19 cellular contexts compared by ENCODE assay signal in the genomic region with DNA sequence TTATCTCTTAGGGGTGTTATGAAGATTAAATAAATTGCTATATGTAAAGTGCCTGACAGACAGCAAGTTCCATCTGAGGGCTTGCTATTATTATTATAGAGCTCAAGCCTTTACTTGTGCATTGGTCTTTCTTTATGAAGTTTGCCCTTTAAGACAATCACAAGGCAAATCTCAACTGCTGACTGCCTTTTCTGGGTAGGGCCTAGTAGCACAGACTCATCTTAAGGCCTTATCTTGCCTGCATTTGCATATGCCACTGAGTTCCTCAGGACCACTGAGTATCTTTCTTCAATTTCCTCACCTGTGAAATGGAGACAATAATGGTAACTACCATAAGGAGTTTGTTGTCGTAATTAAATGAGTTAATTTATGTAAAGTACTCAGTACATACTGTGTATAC.
DNase-seq lines count a peak whose midpoint lies in the region; ATAC-seq, FAIRE-seq and TF ChIP-seq lines count a peak whose summit lies in the region.
"Had no signal": no experiment of that assay in that cellular context is flagged by ENCODE, and none has a peak within 500 bp of the region (broad histone marks: within the 10 kb centered on the region; RNA-seq: fewer than 3 reads in every experiment).

No MANE protein-coding gene starts in this region.

- TF ChIP-seq POLR2A in K562 (conservative IDR thresholded peaks at IDR 0.05): no peak

- no peak for TF ChIP-seq CTCF in K562 (IDR thresholded peaks at IDR 0.05 in 2 of 3, conservative IDR thresholded peaks at IDR 0.05 in 1 of 3; ENCODE audit: insufficient read depth in 2 of 3, low read depth in 1 of 3, low read length in 3 of 3)

- H3K36me3 ChIP-seq in K562 (ENCODE audit: control insufficient read depth, insufficient read depth, low read length) (no peaks in the 10 kb centered on the region), trophoblast cell (ENCODE audit: control insufficient read depth in 1 of 2, insufficient read depth in 2 of 2, low read length in 2 of 2) (no peaks in the 10 kb centered on the region)
- H3K36me3 ChIP-seq: BLaER1 treated with 17β-estradiol and CSF1 and Interleukin-3, amounts not matched to agents 10 nM and 100 nM had no signal

- no peak overlapping the region for H3K4ac ChIP-seq in trophoblast cell (ENCODE audit: low read depth, low read length)

- BruUV-seq in K562 (replicated peaks; lab: Mats Ljungman, UMichigan): no TSS peak

- intact Hi-C loops in K562 (cut with micrococcal nuclease): no loop called here

- H3K14ac ChIP-seq in trophoblast cell (ENCODE audit: low read length): no peak overlapping the region

- H2BK120ac ChIP-seq in trophoblast cell (ENCODE audit: insufficient read depth, low read length, poor library complexity): no peak overlapping the region

- H3K79me2 ChIP-seq in K562 (ENCODE audit: control insufficient read depth, insufficient read depth, low read length) (no peaks in the 10 kb centered on the region), trophoblast cell (ENCODE audit: control insufficient read depth, insufficient read depth, low read length, poor library complexity) (no peaks in the 10 kb centered on the region)

- H3K9ac ChIP-seq in K562 (ENCODE audit: insufficient read depth in 1 of 2, low read depth in 2 of 2, low read length in 2 of 2) (no peak overlapping the region), trophoblast cell (ENCODE audit: low read length) (no peak overlapping the region)
- H3K9ac ChIP-seq: BLaER1 treated with 17β-estradiol and CSF1 and Interleukin-3, amounts not matched to agents 10 nM and 100 nM had no signal

- peak; percentile 60 for FAIRE-seq in K562 (lab: Jason Lieb, UNC)
- FAIRE-seq: A549, D721Med, G401.6, GM12891, GM19239 had no signal

- H4K12ac ChIP-seq in trophoblast cell (ENCODE audit: low read depth, low read length): no peak overlapping the region

- POLR2A ChIA-PET in K562 (lab: Yijun Ruan, JAX): interaction anchor here (0.7 kb wide), 1 partner anchor 32 kb away, joined by 3 read pairs; no protein-coding TSS in a partner anchor

- no peak overlapping the region for H2AK5ac ChIP-seq in trophoblast cell (ENCODE audit: low read length)

- WGBS in K562 (ENCODE audit: insufficient coverage, low coverage, missing lambda C conversion rate): 35% methylated on average over 1 of the region's 1 CpG
- WGBS in trophoblast cell (ENCODE audit: extremely low coverage, insufficient coverage, insufficient read length): no CpG with 5 or more reads among the region's 1 CpG

- H3K4me2 ChIP-seq in K562 (ENCODE audit: insufficient read depth, low read length) (no peak overlapping the region), trophoblast cell (ENCODE audit: low read length) (no peak overlapping the region)
- H3K4me2 ChIP-seq: A549; BLaER1 treated with 17β-estradiol and CSF1 and Interleukin-3, amounts not matched to agents 10 nM and 100 nM had no signal

- no peaks in the 10 kb centered on the region for H4K20me1 ChIP-seq in K562 (replicated peaks; ENCODE audit: control insufficient read depth, insufficient read depth, low read length)
- H4K20me1 ChIP-seq: BLaER1 treated with 17β-estradiol and CSF1 and Interleukin-3, amounts not matched to agents 10 nM and 100 nM had no signal

- H3K4me1 ChIP-seq in K562 (replicated peaks in 1 of 2; ENCODE audit: control insufficient read depth in 2 of 2, insufficient read depth in 2 of 2, low read length in 2 of 2) (peaks cover 0 to 5% of the 10 kb centered on the region in 2 experiments; a peak in 1 of 5 replicates), trophoblast cell (ENCODE audit: control insufficient read depth in 1 of 2, insufficient read depth in 2 of 2, low read length in 2 of 2) (no peaks in the 10 kb centered on the region)
- H3K4me1 ChIP-seq: A549; BLaER1 treated with 17β-estradiol and CSF1 and Interleukin-3, amounts not matched to agents 10 nM and 100 nM; Caco-2 had no signal

- H3K27ac ChIP-seq in K562 (ENCODE audit: extremely low read depth, low read depth, low read length) (no peak overlapping the region; the same call in 2 of the 3 replicates), trophoblast cell (ENCODE audit: low read depth, low read length) (no peak overlapping the region)
- H3K27ac ChIP-seq: 22Rv1; A549; BLaER1 treated with 17β-estradiol and CSF1 and Interleukin-3, amounts not matched to agents 10 nM and 100 nM; C4-2B had no signal

- H3K4me3 ChIP-seq in K562 (no peak overlapping the region), trophoblast cell (ENCODE audit: low read depth, low read length) (no peak overlapping the region)
- H3K4me3 ChIP-seq: A549; BLaER1 treated with 17β-estradiol and CSF1 and Interleukin-3, amounts not matched to agents 10 nM and 100 nM had no signal

- no peaks in the 10 kb centered on the region for H3K9me1 ChIP-seq in K562 (ENCODE audit: control insufficient read depth, insufficient read depth, low read length)

- ATAC-seq in K562: peak; percentile 53
- ATAC-seq in GM21737 (IDR thresholded peaks at IDR 0.05; ENCODE audit: unreplicated experiment): no peak
- ATAC-seq: A549; CD8-positive, alpha-beta T cell had no signal

- TF ChIP-seq RAD21 in K562 (CRISPR knock-in tag; conservative IDR thresholded peaks at IDR 0.05 in 1 of 2, IDR thresholded peaks at IDR 0.05 in 1 of 2): no peak

- H4K8ac ChIP-seq in trophoblast cell (ENCODE audit: low read depth, low read length): no peak overlapping the region

- no peak overlapping the region for H2BK12ac ChIP-seq in trophoblast cell (ENCODE audit: low read length)

- H3K23ac ChIP-seq in trophoblast cell (ENCODE audit: low read length): no peak overlapping the region

- H2BK5ac ChIP-seq in trophoblast cell (ENCODE audit: low read depth, low read length, poor library complexity): no peak overlapping the region

- H4K91ac ChIP-seq in trophoblast cell (ENCODE audit: low read depth, low read length): no peak overlapping the region

- DNase-seq in NCI-H69 (lab: John Stamatoyannopoulos, UW) (peak; percentile 41), K562 (ENCODE audit: extremely low read depth in 1 of 4, low spot score in 3 of 4) (no peak), trophoblast cell (peak; percentile 32 to 74), dermis blood vessel endothelial cell (no peak)
- DNase-seq: Caco-2; Calu3; CD4-positive, alpha-beta T cell; CD8-positive, alpha-beta T cell; DMS79 treated with DMSO at 0.1 percent for 48 hours; GF-D8 had no signal

- CTCF ChIA-PET in K562 (lab: Yijun Ruan, JAX; ENCODE audit: low intra/inter-chr PET ratio): no interaction called here

- no peak for TF ChIP-seq EP300 in K562 (IDR thresholded peaks at IDR 0.05; ENCODE audit: low read length)

- no peak overlapping the region for H3K18ac ChIP-seq in trophoblast cell (ENCODE audit: low read length)

- no peaks in the 10 kb centered on the region for H3K79me1 ChIP-seq in trophoblast cell (ENCODE audit: low read length)

- H3K27me3 ChIP-seq in K562 (ENCODE audit: control insufficient read depth in 2 of 2, insufficient read depth in 2 of 2, low read length in 2 of 2) (no peaks in the 10 kb centered on the region), trophoblast cell (ENCODE audit: insufficient read depth, low read length) (no peaks in the 10 kb centered on the region)
- H3K27me3 ChIP-seq: BLaER1 treated with 17β-estradiol and CSF1 and Interleukin-3, amounts not matched to agents 10 nM and 100 nM had no signal

- in situ Hi-C loops in K562 (cut with MboI): no loop called here

- no peaks in the 10 kb centered on the region for H3K9me3 ChIP-seq in K562 (replicated peaks; ENCODE audit: control insufficient read depth, insufficient read depth, low read depth, low read length)
- no peaks in the 10 kb centered on the region for H3K9me3 ChIP-seq in trophoblast cell (ENCODE audit: insufficient read depth, low read depth, low read length)
- H3K9me3 ChIP-seq: A549; BLaER1 treated with 17β-estradiol and CSF1 and Interleukin-3, amounts not matched to agents 10 nM and 100 nM; Caco-2 had no signal

- H2AFZ ChIP-seq in K562 (ENCODE audit: low read depth, low read length) (no peak overlapping the region), trophoblast cell (ENCODE audit: insufficient read depth, low read length, poor library complexity) (no peak overlapping the region)

TF ChIP-seq in K562, 482 proteins besides CTCF, POLR2A, EP300 and RAD21:
- TF ChIP-seq SLC30A9 (CRISPR knock-in tag; IDR thresholded peaks at IDR 0.05) (no peak), FUS (optimal IDR thresholded peaks at IDR 0.05; ENCODE audit: low read depth, low read length) (no peak), DACH1 (IDR thresholded peaks at IDR 0.05; ENCODE audit: partially characterized antibody) (no peak), OTX1 (CRISPR knock-in tag; IDR thresholded peaks at IDR 0.05) (no peak), ZFP36 (IDR thresholded peaks at IDR 0.05; ENCODE audit: low read depth, low read length, partially characterized antibody) (no peak)
- TF ChIP-seq, protein P1, sequence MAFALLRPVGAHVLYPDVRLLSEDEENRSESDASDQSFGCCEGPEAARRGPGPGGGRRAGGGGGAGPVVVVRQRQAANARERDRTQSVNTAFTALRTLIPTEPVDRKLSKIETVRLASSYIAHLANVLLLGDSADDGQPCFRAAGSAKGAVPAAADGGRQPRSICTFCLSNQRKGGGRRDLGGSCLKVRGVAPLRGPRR (CRISPR knock-in tag; IDR thresholded peaks at IDR 0.05): no peak
TF ChIP-seq in K562: peak in this region for 0.

Comparison
In these comparisons a context has a peak if more than half of its experiments do, and no peak if none do; other contexts are left out.
1. DNase-seq: peak in NCI-H69 (single experiment) and trophoblast cell (2 of 2); none in K562 (0 of 4) and dermis blood vessel endothelial cell (single experiment).